18 cellular contexts compared by ENCODE assay signal in the genomic region with DNA sequence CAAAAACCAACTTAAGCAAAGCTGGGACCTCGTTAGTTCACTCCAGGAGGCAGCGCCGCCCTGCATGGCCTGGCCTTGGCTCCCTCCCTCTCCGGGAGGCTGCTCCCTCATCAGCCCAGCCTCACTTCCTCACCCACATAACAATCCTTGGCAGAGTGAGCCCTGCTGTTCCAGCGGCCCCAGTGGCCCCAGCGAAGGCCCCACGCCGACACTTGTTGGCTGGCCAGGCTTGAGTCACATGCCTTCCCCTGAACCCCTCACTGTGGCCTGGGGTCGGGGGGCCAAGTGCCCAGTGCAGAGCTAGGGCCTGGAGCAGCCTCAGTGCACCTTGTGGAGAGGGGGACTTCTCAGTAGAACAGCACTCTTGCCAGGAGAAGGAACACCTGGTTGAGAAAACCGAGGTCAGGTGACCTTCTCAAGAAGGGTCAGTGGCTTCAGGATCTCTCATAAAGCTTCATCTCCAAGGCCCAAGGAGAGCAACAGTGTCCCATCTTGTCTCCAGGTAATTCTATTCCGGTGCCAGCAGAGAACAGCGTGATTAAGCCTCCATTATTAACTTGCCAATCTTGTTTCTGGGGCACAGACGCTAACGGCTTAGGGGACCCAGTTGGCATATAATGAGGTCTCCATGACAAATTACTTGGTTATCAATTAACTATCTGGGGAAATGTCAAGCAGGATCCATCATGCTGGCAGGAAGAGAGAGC. TPM values are rescaled to one million over a fixed set of nuclear protein-coding genes. Genes with fewer than 3 reads are reported as not detected.
"Had no signal": no experiment of that assay in that cellular context is flagged by ENCODE, and none has a peak within 500 bp of the region (broad histone marks: within the 10 kb centered on the region; RNA-seq: fewer than 3 reads in every experiment).

No MANE protein-coding gene starts in this region.

- ATAC-seq: body of pancreas, gastrocnemius medialis had no signal

- H2AFZ ChIP-seq: parathyroid adenoma had no signal

- DNase-seq: gastrocnemius medialis; hippocampal formation; midbrain; occipital lobe; stimulated activated naive B cell treated with anti-CD40 and anti-IgM and Interleukin-4, amounts not matched to agents 10 μg/mL and 1 μg/mL and 100 μg/mL, for 72 hours had no signal

- H3K9ac ChIP-seq: parathyroid adenoma had no signal

- H3K27me3 ChIP-seq: adrenal gland, body of pancreas, dorsolateral prefrontal cortex, gastrocnemius medialis, right atrium auricular region, suprapubic skin, tibial nerve had no signal

- H3K9me3 ChIP-seq: adrenal gland, body of pancreas, gastrocnemius medialis, psoas muscle, right atrium auricular region, suprapubic skin, tibial nerve had no signal

- H3K4me1 ChIP-seq: gastrocnemius medialis, parathyroid adenoma, psoas muscle, right atrium auricular region, suprapubic skin had no signal

- H3K4me3 ChIP-seq: adrenal gland, body of pancreas, cardiac muscle cell, coronary artery, dorsolateral prefrontal cortex, gastrocnemius medialis, psoas muscle, right atrium auricular region, suprapubic skin, tibial nerve had no signal

- H3K27ac ChIP-seq: adrenal gland, body of pancreas, cardiac muscle cell, coronary artery, gastrocnemius medialis, parathyroid adenoma, psoas muscle, right atrium auricular region, suprapubic skin, tibial nerve had no signal

- H3K36me3 ChIP-seq: adrenal gland, cardiac muscle cell, gastrocnemius medialis, right atrium auricular region, suprapubic skin had no signal

RNA-seq across cellular contexts. Expression of a gene that starts 34.7 kb away (rescaled TPM):
- total RNA-seq: cardiac muscle cell, left cardiac atrium, right atrium auricular region had no signal
- polyA plus RNA-seq: cardiac muscle cell; liver; naive thymus-derived CD4-positive, alpha-beta T cell had no signal
